ENCODE assay signal across 14 cellular contexts in the genomic region with DNA sequence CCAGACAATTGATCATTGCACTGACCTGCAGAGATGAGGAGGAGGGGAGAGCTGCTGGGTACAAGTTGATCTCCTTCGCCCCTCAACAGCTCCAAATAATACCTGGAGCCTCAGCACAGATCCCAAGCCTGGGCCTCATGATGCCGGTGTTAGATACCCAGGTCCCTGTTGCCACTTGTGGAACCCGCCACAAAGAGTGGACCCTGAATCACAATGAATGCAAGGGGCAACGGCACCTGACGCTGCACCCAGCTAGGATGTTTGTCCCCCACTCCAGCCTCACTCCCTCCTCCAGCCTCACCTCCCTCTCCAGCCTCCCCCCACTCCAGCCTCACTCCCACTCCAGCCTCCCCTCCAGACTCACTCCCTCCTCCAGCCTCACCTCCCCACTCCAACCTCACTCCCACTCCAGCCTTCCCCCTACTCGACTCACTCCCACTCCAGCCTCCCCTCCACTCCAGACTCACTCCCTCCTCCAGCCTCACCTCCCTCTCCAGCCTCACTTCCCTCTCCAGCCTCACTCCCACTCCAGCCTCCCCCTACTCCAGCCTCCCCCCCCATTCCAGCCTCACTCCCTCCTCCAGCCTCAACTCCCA.
DNase-seq lines count a peak whose midpoint lies in the region; TF ChIP-seq lines count a peak whose summit lies in the region.
"Had no signal": no experiment of that assay in that cellular context is flagged by ENCODE, and none has a peak within 500 bp of the region (broad histone marks: within the 10 kb centered on the region; RNA-seq: fewer than 3 reads in every experiment).

No MANE protein-coding gene starts in this region.

- no peaks in the 10 kb centered on the region for H3K9me3 ChIP-seq in BLaER1
- no peaks in the 10 kb centered on the region for H3K9me3 ChIP-seq in BLaER1 treated with 17β-estradiol and CSF1 and Interleukin-3, amounts not matched to agents 10 nM and 100 nM (replicated peaks in 1 of 11)
- no peaks in the 10 kb centered on the region for H3K9me3 ChIP-seq in prostate gland
- H3K9me3 ChIP-seq in smooth muscle cell (replicated peaks; ENCODE audit: low read depth), result no peaks in the 10 kb centered on the region

- H3K9me3 Mint-ChIP-seq in activated naive CD8-positive, alpha-beta T cell treated with anti-CD3 and anti-CD28 coated beads for 36 hours, result no peaks in the 10 kb centered on the region
- H3K9me3 Mint-ChIP-seq: GM23338 had no signal

- H3K4me1 ChIP-seq in BLaER1, result peaks cover 18% of the 10 kb centered on the region
- H3K4me1 ChIP-seq in BLaER1 treated with 17β-estradiol and CSF1 and Interleukin-3, amounts not matched to agents 10 nM and 100 nM, result peaks cover 14 to 23% (median 19%) of the 10 kb centered on the region in 10 experiments
- no peaks in the 10 kb centered on the region for H3K4me1 ChIP-seq in prostate gland (replicated peaks)
- H3K4me1 ChIP-seq in smooth muscle cell (ENCODE audit: low read depth), result no peaks in the 10 kb centered on the region

- no peaks in the 10 kb centered on the region for H3K36me3 Mint-ChIP-seq in activated naive CD8-positive, alpha-beta T cell treated with anti-CD3 and anti-CD28 coated beads for 36 hours

- H3K27ac ChIP-seq in BLaER1, result no peak overlapping the region
- H3K27ac ChIP-seq in BLaER1 treated with 17β-estradiol and CSF1 and Interleukin-3, amounts not matched to agents 10 nM and 100 nM, result no peak overlapping the region
- H3K27ac ChIP-seq in prostate gland, result no peak overlapping the region
- no peak overlapping the region for H3K27ac ChIP-seq in smooth muscle cell (ENCODE audit: low read depth)
- H3K27ac ChIP-seq: KMS-11 had no signal

- no peak overlapping the region for H3K27ac Mint-ChIP-seq in activated naive CD8-positive, alpha-beta T cell treated with anti-CD3 and anti-CD28 coated beads for 36 hours
- H3K27ac Mint-ChIP-seq: GM23338 had no signal

- no peaks in the 10 kb centered on the region for H3K79me2 ChIP-seq in smooth muscle cell (ENCODE audit: low read depth)

- WGBS in prostate gland, result 73% methylated on average over 6 of the region's 6 CpGs
- 87% methylated on average over 4 of the region's 6 CpGs for WGBS in smooth muscle cell (ENCODE audit: low lambda C conversion rate)

- no peak overlapping the region for H3K4me3 ChIP-seq in BLaER1
- no peak overlapping the region for H3K4me3 ChIP-seq in BLaER1 treated with 17β-estradiol and CSF1 and Interleukin-3, amounts not matched to agents 10 nM and 100 nM
- H3K4me3 ChIP-seq in prostate gland, result no peak overlapping the region
- no peak overlapping the region for H3K4me3 ChIP-seq in smooth muscle cell
- H3K4me3 ChIP-seq: GM23338 had no signal

- no peaks in the 10 kb centered on the region for H3F3A ChIP-seq in smooth muscle cell (ENCODE audit: low read depth)

- no peak overlapping the region for H3K4me3 Mint-ChIP-seq in activated naive CD8-positive, alpha-beta T cell treated with anti-CD3 and anti-CD28 coated beads for 36 hours
- H3K4me3 Mint-ChIP-seq: GM23338 had no signal

- intact Hi-C loops in prostate gland (cut with DNase I), result no loop called here

- no peak overlapping the region for H2AFZ ChIP-seq in smooth muscle cell (ENCODE audit: low read depth)
- H2AFZ ChIP-seq: GM23338 had no signal

- H4K20me1 ChIP-seq in BLaER1 (peaks cover 84% of the 10 kb centered on the region), smooth muscle cell (ENCODE audit: low read depth) (no peaks in the 10 kb centered on the region)
- peaks cover 0 to 77% (median 30%) of the 10 kb centered on the region in 11 experiments; a peak in 12 of 22 replicates for H4K20me1 ChIP-seq in BLaER1 treated with 17β-estradiol and CSF1 and Interleukin-3, amounts not matched to agents 10 nM and 100 nM

- no peak for TF ChIP-seq POLR2A in prostate gland (IDR thresholded peaks at IDR 0.05)

- TF ChIP-seq CTCF in prostate gland (IDR thresholded peaks at IDR 0.05) (no peak), smooth muscle cell (IDR thresholded peaks at IDR 0.05; ENCODE audit: borderline replicate concordance, insufficient read depth, poor library complexity, severe bottlenecking) (no peak)

- H3K9ac ChIP-seq in BLaER1 (no peak overlapping the region), smooth muscle cell (ENCODE audit: low read depth) (no peak overlapping the region)
- H3K9ac ChIP-seq in BLaER1 treated with 17β-estradiol and CSF1 and Interleukin-3, amounts not matched to agents 10 nM and 100 nM, result no peak overlapping the region
- H3K9ac ChIP-seq: KMS-11 had no signal

- peaks cover 87% of the 10 kb centered on the region for H3K27me3 ChIP-seq in BLaER1
- peaks cover 70 to 100% (median 92%) of the 10 kb centered on the region in 11 experiments for H3K27me3 ChIP-seq in BLaER1 treated with 17β-estradiol and CSF1 and Interleukin-3, amounts not matched to agents 10 nM and 100 nM
- peaks cover 3% of the 10 kb centered on the region for H3K27me3 ChIP-seq in prostate gland (replicated peaks; ENCODE audit: insufficient read depth)
- no peaks in the 10 kb centered on the region for H3K27me3 ChIP-seq in smooth muscle cell (ENCODE audit: low read depth)

- no peaks in the 10 kb centered on the region for H3K4me1 Mint-ChIP-seq in activated naive CD8-positive, alpha-beta T cell treated with anti-CD3 and anti-CD28 coated beads for 36 hours

- peak; percentile 27 for DNase-seq in islet precursor cell
- peak; percentile 1 for DNase-seq in prostate gland (ENCODE audit: low spot score)
- DNase-seq in activated naive CD8-positive, alpha-beta T cell treated with anti-CD3 and anti-CD28 coated beads for 36 hours, result no peak
- DNase-seq in SKM-1 (lab: John Stamatoyannopoulos, UW; ENCODE audit: unreplicated experiment), result no peak
- DNase-seq in smooth muscle cell (lab: John Stamatoyannopoulos, UW; ENCODE audit: unreplicated experiment), result no peak
- DNase-seq: C1 segment of cervical spinal cord, NCI-H1105 treated with DMSO at 0.1 percent for 48 hours, NCI-H187 treated with DMSO at 0.1 percent for 48 hours, NCI-H510A treated with DMSO at 0.1 percent for 48 hours, SHP77 had no signal

- H3K4me2 ChIP-seq in BLaER1, result peak overlapping the region; percentile 80; the same call in 1 of the 2 replicates
- peak overlapping the region in 6 of 11 experiments; percentile 72 to 95 (median 84); a peak in 8 of 22 replicates for H3K4me2 ChIP-seq in BLaER1 treated with 17β-estradiol and CSF1 and Interleukin-3, amounts not matched to agents 10 nM and 100 nM
- no peak overlapping the region for H3K4me2 ChIP-seq in smooth muscle cell
- H3K4me2 ChIP-seq: GM23338, KMS-11 had no signal

- peaks cover 19% of the 10 kb centered on the region for H3K27me3 Mint-ChIP-seq in activated naive CD8-positive, alpha-beta T cell treated with anti-CD3 and anti-CD28 coated beads for 36 hours

- H3K36me3 ChIP-seq in BLaER1 (no peaks in the 10 kb centered on the region), prostate gland (no peaks in the 10 kb centered on the region), smooth muscle cell (ENCODE audit: low read depth) (no peaks in the 10 kb centered on the region)
- no peaks in the 10 kb centered on the region for H3K36me3 ChIP-seq in BLaER1 treated with 17β-estradiol and CSF1 and Interleukin-3, amounts not matched to agents 10 nM and 100 nM

Comparison
In these comparisons a context has a peak if more than half of its experiments do, and no peak if none do; other contexts are left out.
1. DNase-seq: peak in islet precursor cell (single experiment) and prostate gland (single experiment); none in activated naive CD8-positive, alpha-beta T cell treated with anti-CD3 and anti-CD28 coated beads for 36 hours (single experiment), SKM-1 (single experiment) and smooth muscle cell (single experiment).